ENCODE assay signal across 1 cellular context in the genomic region with DNA sequence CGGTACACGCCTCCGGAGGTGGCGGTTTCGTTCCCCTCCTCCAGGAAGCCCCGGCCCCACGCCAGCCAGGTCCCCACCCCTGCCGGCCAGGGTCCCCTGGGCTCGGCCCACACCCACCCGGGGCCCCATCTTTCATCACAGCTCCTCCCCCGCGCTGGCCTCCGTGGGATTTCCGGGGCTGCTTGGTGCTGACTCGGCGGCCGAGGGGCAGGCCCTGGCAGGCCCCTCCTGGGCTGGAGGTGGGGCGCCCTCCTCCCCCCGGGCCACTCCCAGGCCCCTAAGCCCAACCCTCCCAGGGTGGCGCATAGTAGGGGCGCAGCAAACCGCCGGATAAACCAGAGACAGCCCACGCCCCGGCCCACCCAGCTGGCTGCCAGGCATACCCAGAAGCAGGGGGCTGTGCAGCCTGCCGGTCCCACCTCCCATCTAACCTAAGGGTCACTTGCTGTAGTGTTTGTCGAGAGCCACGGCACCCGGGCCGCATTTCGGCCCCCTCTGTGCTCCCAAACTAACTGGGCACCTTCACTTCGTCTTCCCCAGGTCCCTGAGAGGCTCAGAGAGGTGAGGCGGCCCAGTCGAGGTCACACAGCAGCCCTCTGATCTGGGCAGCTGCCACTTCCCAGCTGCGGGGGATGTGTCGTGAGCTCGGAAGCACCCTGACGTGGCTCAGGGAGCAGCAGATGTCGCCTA.
TF ChIP-seq lines count a peak whose summit lies in the region.

No MANE protein-coding gene starts in this region.

TF ChIP-seq in WTC11, 78 proteins besides CTCF, POLR2A, EP300 and RAD21 (continued from another document):
- TF ChIP-seq CBFB (CRISPR knock-in tag; IDR thresholded peaks at IDR 0.05; ENCODE audit: low read depth) (no peak), NFYB (CRISPR knock-in tag; conservative IDR thresholded peaks at IDR 0.05; ENCODE audit: low read depth) (no peak), ZNF416 (CRISPR knock-in tag; IDR thresholded peaks at IDR 0.05) (no peak), SP1 (CRISPR knock-in tag; conservative IDR thresholded peaks at IDR 0.05) (no peak), TEAD1 (CRISPR knock-in tag; IDR thresholded peaks at IDR 0.05) (no peak), TCF7 (CRISPR knock-in tag; IDR thresholded peaks at IDR 0.05; ENCODE audit: low read depth) (no peak), ELF4 (CRISPR knock-in tag; IDR thresholded peaks at IDR 0.05; ENCODE audit: low read depth) (no peak)
- TF ChIP-seq, protein P1, sequence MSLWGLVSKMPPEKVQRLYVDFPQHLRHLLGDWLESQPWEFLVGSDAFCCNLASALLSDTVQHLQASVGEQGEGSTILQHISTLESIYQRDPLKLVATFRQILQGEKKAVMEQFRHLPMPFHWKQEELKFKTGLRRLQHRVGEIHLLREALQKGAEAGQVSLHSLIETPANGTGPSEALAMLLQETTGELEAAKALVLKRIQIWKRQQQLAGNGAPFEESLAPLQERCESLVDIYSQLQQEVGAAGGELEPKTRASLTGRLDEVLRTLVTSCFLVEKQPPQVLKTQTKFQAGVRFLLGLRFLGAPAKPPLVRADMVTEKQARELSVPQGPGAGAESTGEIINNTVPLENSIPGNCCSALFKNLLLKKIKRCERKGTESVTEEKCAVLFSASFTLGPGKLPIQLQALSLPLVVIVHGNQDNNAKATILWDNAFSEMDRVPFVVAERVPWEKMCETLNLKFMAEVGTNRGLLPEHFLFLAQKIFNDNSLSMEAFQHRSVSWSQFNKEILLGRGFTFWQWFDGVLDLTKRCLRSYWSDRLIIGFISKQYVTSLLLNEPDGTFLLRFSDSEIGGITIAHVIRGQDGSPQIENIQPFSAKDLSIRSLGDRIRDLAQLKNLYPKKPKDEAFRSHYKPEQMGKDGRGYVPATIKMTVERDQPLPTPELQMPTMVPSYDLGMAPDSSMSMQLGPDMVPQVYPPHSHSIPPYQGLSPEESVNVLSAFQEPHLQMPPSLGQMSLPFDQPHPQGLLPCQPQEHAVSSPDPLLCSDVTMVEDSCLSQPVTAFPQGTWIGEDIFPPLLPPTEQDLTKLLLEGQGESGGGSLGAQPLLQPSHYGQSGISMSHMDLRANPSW (CRISPR knock-in tag; conservative IDR thresholded peaks at IDR 0.05; ENCODE audit: low read depth): no peak
- TF ChIP-seq, protein P2, sequence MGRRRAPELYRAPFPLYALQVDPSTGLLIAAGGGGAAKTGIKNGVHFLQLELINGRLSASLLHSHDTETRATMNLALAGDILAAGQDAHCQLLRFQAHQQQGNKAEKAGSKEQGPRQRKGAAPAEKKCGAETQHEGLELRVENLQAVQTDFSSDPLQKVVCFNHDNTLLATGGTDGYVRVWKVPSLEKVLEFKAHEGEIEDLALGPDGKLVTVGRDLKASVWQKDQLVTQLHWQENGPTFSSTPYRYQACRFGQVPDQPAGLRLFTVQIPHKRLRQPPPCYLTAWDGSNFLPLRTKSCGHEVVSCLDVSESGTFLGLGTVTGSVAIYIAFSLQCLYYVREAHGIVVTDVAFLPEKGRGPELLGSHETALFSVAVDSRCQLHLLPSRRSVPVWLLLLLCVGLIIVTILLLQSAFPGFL (CRISPR knock-in tag; IDR thresholded peaks at IDR 0.05; ENCODE audit: borderline replicate concordance): no peak
- TF ChIP-seq, protein P3, sequence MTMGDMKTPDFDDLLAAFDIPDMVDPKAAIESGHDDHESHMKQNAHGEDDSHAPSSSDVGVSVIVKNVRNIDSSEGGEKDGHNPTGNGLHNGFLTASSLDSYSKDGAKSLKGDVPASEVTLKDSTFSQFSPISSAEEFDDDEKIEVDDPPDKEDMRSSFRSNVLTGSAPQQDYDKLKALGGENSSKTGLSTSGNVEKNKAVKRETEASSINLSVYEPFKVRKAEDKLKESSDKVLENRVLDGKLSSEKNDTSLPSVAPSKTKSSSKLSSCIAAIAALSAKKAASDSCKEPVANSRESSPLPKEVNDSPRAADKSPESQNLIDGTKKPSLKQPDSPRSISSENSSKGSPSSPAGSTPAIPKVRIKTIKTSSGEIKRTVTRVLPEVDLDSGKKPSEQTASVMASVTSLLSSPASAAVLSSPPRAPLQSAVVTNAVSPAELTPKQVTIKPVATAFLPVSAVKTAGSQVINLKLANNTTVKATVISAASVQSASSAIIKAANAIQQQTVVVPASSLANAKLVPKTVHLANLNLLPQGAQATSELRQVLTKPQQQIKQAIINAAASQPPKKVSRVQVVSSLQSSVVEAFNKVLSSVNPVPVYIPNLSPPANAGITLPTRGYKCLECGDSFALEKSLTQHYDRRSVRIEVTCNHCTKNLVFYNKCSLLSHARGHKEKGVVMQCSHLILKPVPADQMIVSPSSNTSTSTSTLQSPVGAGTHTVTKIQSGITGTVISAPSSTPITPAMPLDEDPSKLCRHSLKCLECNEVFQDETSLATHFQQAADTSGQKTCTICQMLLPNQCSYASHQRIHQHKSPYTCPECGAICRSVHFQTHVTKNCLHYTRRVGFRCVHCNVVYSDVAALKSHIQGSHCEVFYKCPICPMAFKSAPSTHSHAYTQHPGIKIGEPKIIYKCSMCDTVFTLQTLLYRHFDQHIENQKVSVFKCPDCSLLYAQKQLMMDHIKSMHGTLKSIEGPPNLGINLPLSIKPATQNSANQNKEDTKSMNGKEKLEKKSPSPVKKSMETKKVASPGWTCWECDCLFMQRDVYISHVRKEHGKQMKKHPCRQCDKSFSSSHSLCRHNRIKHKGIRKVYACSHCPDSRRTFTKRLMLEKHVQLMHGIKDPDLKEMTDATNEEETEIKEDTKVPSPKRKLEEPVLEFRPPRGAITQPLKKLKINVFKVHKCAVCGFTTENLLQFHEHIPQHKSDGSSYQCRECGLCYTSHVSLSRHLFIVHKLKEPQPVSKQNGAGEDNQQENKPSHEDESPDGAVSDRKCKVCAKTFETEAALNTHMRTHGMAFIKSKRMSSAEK (CRISPR knock-in tag; IDR thresholded peaks at IDR 0.05; ENCODE audit: borderline replicate concordance): no peak
- TF ChIP-seq, protein P4, sequence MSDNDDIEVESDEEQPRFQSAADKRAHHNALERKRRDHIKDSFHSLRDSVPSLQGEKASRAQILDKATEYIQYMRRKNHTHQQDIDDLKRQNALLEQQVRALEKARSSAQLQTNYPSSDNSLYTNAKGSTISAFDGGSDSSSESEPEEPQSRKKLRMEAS (CRISPR knock-in tag; IDR thresholded peaks at IDR 0.05): no peak
- TF ChIP-seq, protein P5, sequence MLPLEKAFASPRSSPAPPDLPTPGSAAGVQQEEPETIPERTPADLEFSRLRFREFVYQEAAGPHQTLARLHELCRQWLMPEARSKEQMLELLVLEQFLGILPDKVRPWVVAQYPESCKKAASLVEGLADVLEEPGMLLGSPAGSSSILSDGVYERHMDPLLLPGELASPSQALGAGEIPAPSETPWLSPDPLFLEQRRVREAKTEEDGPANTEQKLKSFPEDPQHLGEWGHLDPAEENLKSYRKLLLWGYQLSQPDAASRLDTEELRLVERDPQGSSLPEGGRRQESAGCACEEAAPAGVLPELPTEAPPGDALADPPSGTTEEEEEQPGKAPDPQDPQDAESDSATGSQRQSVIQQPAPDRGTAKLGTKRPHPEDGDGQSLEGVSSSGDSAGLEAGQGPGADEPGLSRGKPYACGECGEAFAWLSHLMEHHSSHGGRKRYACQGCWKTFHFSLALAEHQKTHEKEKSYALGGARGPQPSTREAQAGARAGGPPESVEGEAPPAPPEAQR (CRISPR knock-in tag; IDR thresholded peaks at IDR 0.05): no peak
